Comparison of ENCODE assay signal across 29 cellular contexts in genomic region chr1:61536174-61536573, GRCh38.
"Had no signal": no experiment of that assay in that cellular context is flagged by ENCODE, and none has a peak within 500 bp of the region (broad histone marks: within the 10 kb centered on the region; RNA-seq: fewer than 3 reads in every experiment).

No MANE protein-coding gene starts in this region.

- H3K4me2 ChIP-seq: SK-N-SH had no signal

- ATAC-seq: activated naive CD8-positive, alpha-beta T cell treated with anti-CD3 and anti-CD28 coated beads, Interleukin-2, amount 50 U/mL, for 24 hours; PC-3 had no signal

- H3K27ac Mint-ChIP-seq: activated naive CD4-positive, alpha-beta T cell treated with anti-CD3 and anti-CD28 coated beads, Interleukin-2, amount 50 U/mL, for 24 hours; activated naive CD8-positive, alpha-beta T cell treated with anti-CD3 and anti-CD28 coated beads, Interleukin-2, amount 50 U/mL, for 24 hours; activated T-cell treated with anti-CD3 and anti-CD28 coated beads, Interleukin-2, amount 50 U/mL, for 24 hours; activated T-helper 2 cell treated with anti-CD3 and anti-CD28 coated beads, Interferon-gamma antibody, Interleukin-2, Interleukin-4, amounts not matched to agents 10 μg/mL and 5 μg/mL and 100 μg/mL, durations not matched to agents 14 hours and 24 hours and 36 hours; brain; IgD-negative memory B cell; T-helper 1 cell treated with Interleukin-12 subunit alpha and Interleukin-12 subunit beta and Interleukin-4 antibody, amounts not matched to agents 30 μg/mL and 1 μg/mL, for 36 hours; T-helper 2 cell treated with Interferon-gamma antibody and Interleukin-4, amounts not matched to agents 5 μg/mL and 100 μg/mL, for 36 hours had no signal

- H3K9ac ChIP-seq: SK-N-SH had no signal

- H3K9me3 ChIP-seq: Peyer's patch, SJSA1, SK-N-SH had no signal

- H3K9me3 Mint-ChIP-seq: activated naive CD4-positive, alpha-beta T cell treated with anti-CD3 and anti-CD28 coated beads, Interleukin-2, amount 50 U/mL, for 24 hours; activated naive CD8-positive, alpha-beta T cell treated with anti-CD3 and anti-CD28 coated beads, Interleukin-2, amount 50 U/mL, for 24 hours; activated T-cell treated with anti-CD3 and anti-CD28 coated beads, Interleukin-2, amount 50 U/mL, for 24 hours; activated T-helper 2 cell treated with anti-CD3 and anti-CD28 coated beads, Interferon-gamma antibody, Interleukin-2, Interleukin-4, amounts not matched to agents 10 μg/mL and 5 μg/mL and 100 μg/mL, durations not matched to agents 14 hours and 24 hours and 36 hours; T-helper 1 cell treated with Interleukin-12 subunit alpha and Interleukin-12 subunit beta and Interleukin-4 antibody, amounts not matched to agents 30 μg/mL and 1 μg/mL, for 36 hours; T-helper 2 cell treated with Interferon-gamma antibody and Interleukin-4, amounts not matched to agents 5 μg/mL and 100 μg/mL, for 36 hours had no signal

- H3K36me3 Mint-ChIP-seq: activated naive CD4-positive, alpha-beta T cell treated with anti-CD3 and anti-CD28 coated beads, Interleukin-2, amount 50 U/mL, for 24 hours; brain; IgD-negative memory B cell had no signal

- H3K4me3 ChIP-seq: Peyer's patch, SJSA1 had no signal

- H3K27me3 Mint-ChIP-seq: activated naive CD4-positive, alpha-beta T cell treated with anti-CD3 and anti-CD28 coated beads, Interleukin-2, amount 50 U/mL, for 24 hours; activated naive CD8-positive, alpha-beta T cell treated with anti-CD3 and anti-CD28 coated beads, Interleukin-2, amount 50 U/mL, for 24 hours; activated T-cell treated with anti-CD3 and anti-CD28 coated beads, Interleukin-2, amount 50 U/mL, for 24 hours; brain had no signal

- H3K4me1 ChIP-seq: Peyer's patch, SJSA1 had no signal

- H3K4me3 Mint-ChIP-seq: activated naive CD4-positive, alpha-beta T cell treated with anti-CD3 and anti-CD28 coated beads, Interleukin-2, amount 50 U/mL, for 24 hours; activated naive CD8-positive, alpha-beta T cell treated with anti-CD3 and anti-CD28 coated beads, Interleukin-2, amount 50 U/mL, for 24 hours; activated T-cell treated with anti-CD3 and anti-CD28 coated beads, Interleukin-2, amount 50 U/mL, for 24 hours; brain; IgD-negative memory B cell; T-helper 1 cell treated with Interleukin-12 subunit alpha and Interleukin-12 subunit beta and Interleukin-4 antibody, amounts not matched to agents 30 μg/mL and 1 μg/mL, for 36 hours had no signal

- H3K27me3 ChIP-seq: Peyer's patch, SJSA1 had no signal

- H3K36me3 ChIP-seq: Peyer's patch, SJSA1 had no signal

- H3K27ac ChIP-seq: Peyer's patch, SJSA1 had no signal

- DNase-seq: activated CD4-positive, alpha-beta T cell treated with anti-CD3 and anti-CD28 coated beads, Interleukin-2, amount 50 U/mL, for 4 hours; activated gamma-delta T cell; activated naive CD4-positive, alpha-beta T cell treated with Interleukin-2 at 50 U/mL for 16 hours; activated naive CD8-positive, alpha-beta T cell treated with anti-CD3 and anti-CD28 coated beads, Interleukin-2, amount 50 U/mL, for 24 hours; activated T-cell treated with anti-CD3 and anti-CD28 coated beads, Interleukin-2, amount 50 U/mL, for 24 hours; anterior cingulate cortex; caudate nucleus; cerebellar nuclear complex; Kasumi-1; KG1; NCI-H1092; NCI-H1436 treated with DMSO at 0.1 percent for 48 hours; NCI-H1694 treated with DMSO at 0.1 percent for 48 hours; NCI-H2029; NCI-H345; NCI-H524 treated with DMSO at 0.1 percent for 48 hours; NK-92 treated with Interleukin-12 subunit alpha and Interleukin-12 subunit beta, amount 100 ng/mL, for 24 hours; PC-3; Peyer's patch; RPMI8226; SHP77 treated with DMSO at 0.1 percent for 48 hours; SK-N-SH had no signal

- H3K4me1 Mint-ChIP-seq: brain had no signal
